Comparison of ENCODE assay signal across 1 cellular context in the genomic region with DNA sequence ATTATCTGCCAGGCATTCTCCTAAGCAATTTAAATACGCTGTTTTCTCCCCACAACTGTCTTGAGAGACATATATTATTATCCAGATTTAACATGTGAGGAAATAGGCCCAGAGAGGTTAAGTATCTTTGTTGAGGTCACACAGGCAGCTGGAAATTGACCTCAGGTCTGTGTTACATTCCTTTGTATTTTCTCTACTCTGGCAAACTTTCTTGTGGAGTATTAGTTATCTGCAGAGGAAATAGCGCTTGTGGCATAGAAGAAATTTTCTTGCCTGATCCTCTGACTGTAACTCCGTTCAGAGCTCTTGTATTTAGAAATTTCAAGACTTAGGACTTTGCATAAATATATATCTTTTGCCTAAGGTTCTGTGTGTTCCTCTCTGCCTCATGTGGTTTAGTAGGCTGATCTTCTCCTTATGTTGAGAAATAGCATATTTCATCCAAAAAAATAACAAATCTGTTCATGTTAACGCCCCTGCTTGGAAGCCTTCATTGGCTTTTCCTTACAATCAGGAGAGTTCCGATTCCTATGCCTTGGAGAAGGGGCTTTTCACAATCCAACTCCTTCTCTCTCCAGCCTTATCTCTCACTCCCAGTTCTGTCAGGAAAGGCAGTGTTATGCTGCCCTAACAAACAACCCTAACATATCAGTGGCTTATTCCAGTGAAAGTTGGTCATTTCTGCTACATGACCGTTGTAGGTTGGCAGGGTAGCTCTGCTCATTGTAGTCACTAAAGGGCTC.
TF ChIP-seq lines count a peak whose summit lies in the region.

No MANE protein-coding gene starts in this region.

TF ChIP-seq in SK-N-SH treated with all-trans-retinoic acid at 6 μM for 48 hours, 23 proteins besides CTCF, POLR2A, EP300 and RAD21 (continued from another document):
- TF ChIP-seq, protein P1, sequence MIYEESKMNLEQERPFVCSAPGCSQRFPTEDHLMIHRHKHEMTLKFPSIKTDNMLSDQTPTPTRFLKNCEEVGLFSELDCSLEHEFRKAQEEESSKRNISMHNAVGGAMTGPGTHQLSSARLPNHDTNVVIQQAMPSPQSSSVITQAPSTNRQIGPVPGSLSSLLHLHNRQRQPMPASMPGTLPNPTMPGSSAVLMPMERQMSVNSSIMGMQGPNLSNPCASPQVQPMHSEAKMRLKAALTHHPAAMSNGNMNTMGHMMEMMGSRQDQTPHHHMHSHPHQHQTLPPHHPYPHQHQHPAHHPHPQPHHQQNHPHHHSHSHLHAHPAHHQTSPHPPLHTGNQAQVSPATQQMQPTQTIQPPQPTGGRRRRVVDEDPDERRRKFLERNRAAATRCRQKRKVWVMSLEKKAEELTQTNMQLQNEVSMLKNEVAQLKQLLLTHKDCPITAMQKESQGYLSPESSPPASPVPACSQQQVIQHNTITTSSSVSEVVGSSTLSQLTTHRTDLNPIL (CRISPR knock-in tag; IDR thresholded peaks at IDR 0.05; ENCODE audit: low read depth): no peak
- TF ChIP-seq ZNF70 (CRISPR knock-in tag; IDR thresholded peaks at IDR 0.05): no peak
- TF ChIP-seq, protein P2, sequence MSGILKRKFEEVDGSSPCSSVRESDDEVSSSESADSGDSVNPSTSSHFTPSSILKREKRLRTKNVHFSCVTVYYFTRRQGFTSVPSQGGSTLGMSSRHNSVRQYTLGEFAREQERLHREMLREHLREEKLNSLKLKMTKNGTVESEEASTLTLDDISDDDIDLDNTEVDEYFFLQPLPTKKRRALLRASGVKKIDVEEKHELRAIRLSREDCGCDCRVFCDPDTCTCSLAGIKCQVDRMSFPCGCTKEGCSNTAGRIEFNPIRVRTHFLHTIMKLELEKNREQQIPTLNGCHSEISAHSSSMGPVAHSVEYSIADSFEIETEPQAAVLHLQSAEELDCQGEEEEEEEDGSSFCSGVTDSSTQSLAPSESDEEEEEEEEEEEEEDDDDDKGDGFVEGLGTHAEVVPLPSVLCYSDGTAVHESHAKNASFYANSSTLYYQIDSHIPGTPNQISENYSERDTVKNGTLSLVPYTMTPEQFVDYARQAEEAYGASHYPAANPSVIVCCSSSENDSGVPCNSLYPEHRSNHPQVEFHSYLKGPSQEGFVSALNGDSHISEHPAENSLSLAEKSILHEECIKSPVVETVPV (CRISPR knock-in tag; IDR thresholded peaks at IDR 0.05): no peak
- TF ChIP-seq BACH2 (CRISPR knock-in tag; IDR thresholded peaks at IDR 0.05; ENCODE audit: borderline replicate concordance): no peak
- TF ChIP-seq PPARA (CRISPR knock-in tag; IDR thresholded peaks at IDR 0.05; ENCODE audit: borderline replicate concordance): no peak
